Comparison of ENCODE assay signal across 10 cellular contexts in the genomic region with DNA sequence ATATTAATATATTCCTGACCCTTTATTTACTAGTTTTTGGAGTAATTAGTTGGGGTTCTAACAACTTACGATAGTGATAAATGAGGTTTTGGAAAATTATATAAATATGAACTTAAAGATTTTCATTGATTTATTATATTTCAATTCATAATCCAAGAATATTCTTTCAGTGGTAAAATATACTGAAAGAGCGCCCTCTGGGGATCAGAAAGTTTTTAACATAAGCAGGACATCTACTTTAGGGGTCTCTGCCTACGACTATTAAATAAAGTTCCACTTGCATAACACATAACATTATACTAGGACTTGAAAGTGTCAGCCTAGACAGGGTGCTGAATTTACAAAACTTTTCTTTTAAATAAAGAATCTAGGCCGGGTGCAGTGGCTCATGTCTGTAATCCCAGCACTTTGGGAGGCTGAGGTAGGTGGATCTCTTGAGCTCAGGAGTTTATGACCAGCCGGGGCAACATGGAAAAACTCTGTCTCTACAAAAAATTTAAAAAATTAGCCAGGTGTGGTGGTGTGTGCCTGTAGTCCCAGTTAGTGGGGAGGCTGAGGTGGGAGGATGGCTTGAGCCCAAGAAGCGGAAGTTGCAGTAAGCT. TPM values are rescaled to one million over a fixed set of nuclear protein-coding genes. Genes with fewer than 3 reads are reported as not detected.
DNase-seq lines count a peak whose midpoint lies in the region; ATAC-seq and TF ChIP-seq lines count a peak whose summit lies in the region.
"Had no signal": no experiment of that assay in that cellular context is flagged by ENCODE, and none has a peak within 500 bp of the region (broad histone marks: within the 10 kb centered on the region; RNA-seq: fewer than 3 reads in every experiment).

No MANE protein-coding gene starts in this region.

- DNase-seq in CD1c-positive myeloid dendritic cell (ENCODE audit: extremely low spot score) (peak; percentile 9), HFF-Myc (ENCODE audit: extremely low read depth, low read depth) (no peak), adrenal gland (peak in 1 of 7 donors; percentile 21), left lung (no peak), esophagus squamous epithelium (lab: John Stamatoyannopoulos, UW) (no peak), amniotic stem cell (lab: John Stamatoyannopoulos, UW) (no peak)
- DNase-seq in activated T-helper 2 cell treated with anti-CD3 and anti-CD28 coated beads, Interferon-gamma antibody, Interleukin-2, Interleukin-4, amounts not matched to agents 10 μg/mL and 5 μg/mL and 100 μg/mL, durations not matched to agents 14 hours and 24 hours and 36 hours (ENCODE audit: low spot score), result no peak
- DNase-seq: NCI-H187 treated with DMSO at 0.1 percent for 48 hours had no signal

- H3K4me3 ChIP-seq in HFF-Myc (replicated peaks; ENCODE audit: low read depth, low read length) (no peak overlapping the region), adrenal gland (no peak overlapping the region), left lung (no peak overlapping the region), esophagus squamous epithelium (no peak overlapping the region)

- H3K9me3 Mint-ChIP-seq in stimulated activated memory B cell treated with anti-CD40 and anti-IgM and Interleukin-4, amounts not matched to agents 10 μg/mL and 1 μg/mL and 100 μg/mL, for 72 hours, result no peaks in the 10 kb centered on the region
- no peaks in the 10 kb centered on the region for H3K9me3 Mint-ChIP-seq in activated T-helper 2 cell treated with anti-CD3 and anti-CD28 coated beads, Interferon-gamma antibody, Interleukin-2, Interleukin-4, amounts not matched to agents 10 μg/mL and 5 μg/mL and 100 μg/mL, durations not matched to agents 14 hours and 24 hours and 36 hours
- H3K9me3 Mint-ChIP-seq: central memory CD8-positive, alpha-beta T cell had no signal

- 83 to 87% (median 84%) methylated on average over 6 of the region's 6 CpGs for WGBS in adrenal gland, 4 donors
- 78 to 79% methylated on average over 6 of the region's 6 CpGs for WGBS in esophagus squamous epithelium, 2 donors

- H3K27ac ChIP-seq in adrenal gland (no peak overlapping the region), left lung (no peak overlapping the region), esophagus squamous epithelium (no peak overlapping the region)

- H3K4me1 ChIP-seq in adrenal gland (replicated peaks in 1 of 2) (no peaks in the 10 kb centered on the region), left lung (no peaks in the 10 kb centered on the region), esophagus squamous epithelium (peaks cover 0 to 28% (median 3%) of the 10 kb centered on the region in 3 donors)

- H3K9me3 ChIP-seq in adrenal gland (replicated peaks in 1 of 3), result no peaks in the 10 kb centered on the region
- H3K9me3 ChIP-seq in left lung, result no peaks in the 10 kb centered on the region
- H3K9me3 ChIP-seq in esophagus squamous epithelium, result no peaks in the 10 kb centered on the region

- H3K27me3 Mint-ChIP-seq in stimulated activated memory B cell treated with anti-CD40 and anti-IgM and Interleukin-4, amounts not matched to agents 10 μg/mL and 1 μg/mL and 100 μg/mL, for 72 hours, result no peaks in the 10 kb centered on the region
- H3K27me3 Mint-ChIP-seq in activated T-helper 2 cell treated with anti-CD3 and anti-CD28 coated beads, Interferon-gamma antibody, Interleukin-2, Interleukin-4, amounts not matched to agents 10 μg/mL and 5 μg/mL and 100 μg/mL, durations not matched to agents 14 hours and 24 hours and 36 hours (ENCODE audit: low read depth), result no peaks in the 10 kb centered on the region
- H3K27me3 Mint-ChIP-seq: central memory CD8-positive, alpha-beta T cell had no signal

- no peak overlapping the region for H3K27ac Mint-ChIP-seq in stimulated activated memory B cell treated with anti-CD40 and anti-IgM and Interleukin-4, amounts not matched to agents 10 μg/mL and 1 μg/mL and 100 μg/mL, for 72 hours
- H3K27ac Mint-ChIP-seq in activated T-helper 2 cell treated with anti-CD3 and anti-CD28 coated beads, Interferon-gamma antibody, Interleukin-2, Interleukin-4, amounts not matched to agents 10 μg/mL and 5 μg/mL and 100 μg/mL, durations not matched to agents 14 hours and 24 hours and 36 hours, result no peak overlapping the region

- TF ChIP-seq POLR2A in adrenal gland (IDR thresholded peaks at IDR 0.05) (no peak), esophagus squamous epithelium (IDR thresholded peaks at IDR 0.05) (no peak)

- H3K27me3 ChIP-seq in adrenal gland (no peaks in the 10 kb centered on the region), left lung (no peaks in the 10 kb centered on the region), esophagus squamous epithelium (no peaks in the 10 kb centered on the region)

- H3K4me1 Mint-ChIP-seq in stimulated activated memory B cell treated with anti-CD40 and anti-IgM and Interleukin-4, amounts not matched to agents 10 μg/mL and 1 μg/mL and 100 μg/mL, for 72 hours, result peaks cover 38% of the 10 kb centered on the region
- peaks cover 21% of the 10 kb centered on the region for H3K4me1 Mint-ChIP-seq in activated T-helper 2 cell treated with anti-CD3 and anti-CD28 coated beads, Interferon-gamma antibody, Interleukin-2, Interleukin-4, amounts not matched to agents 10 μg/mL and 5 μg/mL and 100 μg/mL, durations not matched to agents 14 hours and 24 hours and 36 hours (ENCODE audit: low read depth)

- H3K4me3 Mint-ChIP-seq in stimulated activated memory B cell treated with anti-CD40 and anti-IgM and Interleukin-4, amounts not matched to agents 10 μg/mL and 1 μg/mL and 100 μg/mL, for 72 hours, result no peak overlapping the region
- no peak overlapping the region for H3K4me3 Mint-ChIP-seq in activated T-helper 2 cell treated with anti-CD3 and anti-CD28 coated beads, Interferon-gamma antibody, Interleukin-2, Interleukin-4, amounts not matched to agents 10 μg/mL and 5 μg/mL and 100 μg/mL, durations not matched to agents 14 hours and 24 hours and 36 hours (ENCODE audit: low read depth)
- H3K4me3 Mint-ChIP-seq: central memory CD8-positive, alpha-beta T cell had no signal

- TF ChIP-seq CTCF in HFF-Myc (IDR thresholded peaks at IDR 0.05; ENCODE audit: low read depth, low read length, missing control alignments) (peak; percentile 41), adrenal gland (IDR thresholded peaks at IDR 0.05) (peak in 5 of 6 experiments; percentile 9 to 47 (median 34)), left lung (IDR thresholded peaks at IDR 0.05) (peak; percentile 17 to 33), esophagus squamous epithelium (IDR thresholded peaks at IDR 0.05) (peak in 2 of 6 experiments; percentile 33 to 38)

- intact Hi-C loops in adrenal gland (cut with DNase I), result no loop called here
- intact Hi-C loops in left lung (cut with DNase I), result no loop called here
- intact Hi-C loops in esophagus squamous epithelium (cut with DNase I), result no loop called here
- intact Hi-C loops in activated T-helper 2 cell treated with anti-CD3 and anti-CD28 coated beads, Interferon-gamma antibody, Interleukin-2, Interleukin-4, amounts not matched to agents 10 μg/mL and 5 μg/mL and 100 μg/mL, durations not matched to agents 14 hours and 24 hours and 36 hours (cut with micrococcal nuclease), result no loop called here

- peaks cover 0 to 17% of the 10 kb centered on the region in 2 donors for H3K36me3 ChIP-seq in adrenal gland (replicated peaks in 1 of 2)
- H3K36me3 ChIP-seq in left lung, result peaks cover 0 to 80% of the 10 kb centered on the region in 2 donors
- peaks cover 7 to 70% (median 20%) of the 10 kb centered on the region in 3 donors for H3K36me3 ChIP-seq in esophagus squamous epithelium

- no peak for ATAC-seq in left lung
- ATAC-seq in stimulated activated memory B cell treated with anti-CD40 and anti-IgM and Interleukin-4, amounts not matched to agents 10 μg/mL and 1 μg/mL and 100 μg/mL, for 72 hours, result no peak

- peaks cover 49% of the 10 kb centered on the region for H3K36me3 Mint-ChIP-seq in stimulated activated memory B cell treated with anti-CD40 and anti-IgM and Interleukin-4, amounts not matched to agents 10 μg/mL and 1 μg/mL and 100 μg/mL, for 72 hours
- peaks cover 71% of the 10 kb centered on the region for H3K36me3 Mint-ChIP-seq in activated T-helper 2 cell treated with anti-CD3 and anti-CD28 coated beads, Interferon-gamma antibody, Interleukin-2, Interleukin-4, amounts not matched to agents 10 μg/mL and 5 μg/mL and 100 μg/mL, durations not matched to agents 14 hours and 24 hours and 36 hours (ENCODE audit: low read depth)

RNA-seq across cellular contexts. Expression of gene RFWD3, which starts 15.6 kb away (rescaled TPM):
- total RNA-seq in adrenal gland (10 to 100 TPM in 7 of 8 donors, 1 to 10 TPM in 1; 8.0 to 27.1 (median 12.7) TPM), left lung (10 to 100 TPM; 20.7 to 26.8 TPM), esophagus squamous epithelium (10 to 100 TPM; 10.1 to 35.2 (median 16.7) TPM)
- polyA plus RNA-seq in adrenal gland, result 1 to 10 TPM; 2.6 to 9.6 (median 5.8) TPM
- 94.5 and 101 TPM in 2 replicates for total RNA-seq in activated T-helper 2 cell treated with anti-CD3 and anti-CD28 coated beads, Interferon-gamma antibody, Interleukin-2, Interleukin-4, amounts not matched to agents 10 μg/mL and 5 μg/mL and 100 μg/mL, durations not matched to agents 14 hours and 24 hours and 36 hours

RNA-seq across cellular contexts. Expression of gene GLG1, which starts 44.2 kb away (rescaled TPM):
- total RNA-seq in adrenal gland, result 100 to 1,000 TPM in 7 of 8 donors, 10 to 100 TPM in 1; 84.2 to 146 (median 136) TPM
- 10 to 100 TPM; 31.6 to 64.8 (median 33.3) TPM for polyA plus RNA-seq in adrenal gland
- total RNA-seq in left lung, result 100 to 1,000 TPM; 116 to 132 TPM
- 10 to 100 TPM; 59.2 to 71.9 (median 60.8) TPM for total RNA-seq in esophagus squamous epithelium
- total RNA-seq in activated T-helper 2 cell treated with anti-CD3 and anti-CD28 coated beads, Interferon-gamma antibody, Interleukin-2, Interleukin-4, amounts not matched to agents 10 μg/mL and 5 μg/mL and 100 μg/mL, durations not matched to agents 14 hours and 24 hours and 36 hours, result 49.7 and 50.2 TPM in 2 replicates

RNA-seq across cellular contexts. Expression of gene MLKL, which starts 49.6 kb away (rescaled TPM):
- total RNA-seq in adrenal gland, result 10 to 100 TPM in 6 of 8 donors, 1 to 10 TPM in 2; 6.2 to 18.8 (median 11.0) TPM
- 10 to 100 TPM in 2 of 3 donors, 1 to 10 TPM in 1; 7.9 to 26.1 (median 15.2) TPM for polyA plus RNA-seq in adrenal gland
- 10 to 100 TPM; 17.9 to 40.5 TPM for total RNA-seq in left lung
- total RNA-seq in esophagus squamous epithelium, result 10 to 100 TPM; 12.4 to 33.9 (median 22.1) TPM
- total RNA-seq in activated T-helper 2 cell treated with anti-CD3 and anti-CD28 coated beads, Interferon-gamma antibody, Interleukin-2, Interleukin-4, amounts not matched to agents 10 μg/mL and 5 μg/mL and 100 μg/mL, durations not matched to agents 14 hours and 24 hours and 36 hours, result 21.6 and 25.6 TPM in 2 replicates
